8 cellular contexts compared by ENCODE assay signal in genomic region chr2:170928824-170929685, GRCh38. TPM values are rescaled to one million over a fixed set of nuclear protein-coding genes. Genes with fewer than 3 reads are reported as not detected.
A peak's percentile ranks its signal among the peaks of the same experiment; 100 is the strongest.
DNase-seq lines count a peak whose midpoint lies in the region; ATAC-seq and TF ChIP-seq lines count a peak whose summit lies in the region.

Gene GORASP2, plus strand, starts transcription at chr2:170929253. Its CDS starts 88 bp downstream, at chr2:170929341.

- H3K27me3 Mint-ChIP-seq in T-helper 1 cell treated with Interleukin-12 subunit alpha and Interleukin-12 subunit beta and Interleukin-4 antibody, amounts not matched to agents 30 μg/mL and 1 μg/mL, for 36 hours (ENCODE audit: low read depth): no peaks in the 10 kb centered on the region
- H3K27me3 Mint-ChIP-seq in progenitor cell of endocrine pancreas: no peaks in the 10 kb centered on the region

- intact Hi-C loops in left cardiac atrium (cut with DNase I): no loop called here

- peak; percentile 90 for TF ChIP-seq POLR2A in GM15510 (IDR thresholded peaks at IDR 0.05; ENCODE audit: borderline replicate concordance, extremely low read depth, insufficient read length)

- peak; percentile 98 for DNase-seq in NCI-H1694 (lab: John Stamatoyannopoulos, UW)
- peak; percentile 100 for DNase-seq in amniotic stem cell (lab: John Stamatoyannopoulos, UW)
- DNase-seq in left cardiac atrium: peak; percentile 99
- DNase-seq in progenitor cell of endocrine pancreas (ENCODE audit: low spot score, unreplicated experiment): peak; percentile 96
- peak; percentile 99 for DNase-seq in ureter (ENCODE audit: low spot score)

- ATAC-seq in HG02885 (IDR thresholded peaks at IDR 0.05; ENCODE audit: poor library complexity, unreplicated experiment) (peak; percentile 91), left cardiac atrium (peak; percentile 96 to 97)

- H3K4me3 Mint-ChIP-seq in T-helper 1 cell treated with Interleukin-12 subunit alpha and Interleukin-12 subunit beta and Interleukin-4 antibody, amounts not matched to agents 30 μg/mL and 1 μg/mL, for 36 hours: peak within 1 kb of the TSS; percentile 91
- H3K4me3 Mint-ChIP-seq in progenitor cell of endocrine pancreas (ENCODE audit: low read depth): peak within 1 kb of the TSS; percentile 86

- peaks cover 10% of the 10 kb centered on the region for H3K9me3 Mint-ChIP-seq in T-helper 1 cell treated with Interleukin-12 subunit alpha and Interleukin-12 subunit beta and Interleukin-4 antibody, amounts not matched to agents 30 μg/mL and 1 μg/mL, for 36 hours
- H3K9me3 Mint-ChIP-seq in progenitor cell of endocrine pancreas (ENCODE audit: low read depth): no peaks in the 10 kb centered on the region

- H3K4me1 Mint-ChIP-seq in T-helper 1 cell treated with Interleukin-12 subunit alpha and Interleukin-12 subunit beta and Interleukin-4 antibody, amounts not matched to agents 30 μg/mL and 1 μg/mL, for 36 hours (ENCODE audit: low read depth): peaks cover 36% of the 10 kb centered on the region
- peaks cover 29% of the 10 kb centered on the region for H3K4me1 Mint-ChIP-seq in progenitor cell of endocrine pancreas (ENCODE audit: low read depth)

- peak within 1 kb of the TSS; percentile 91 for H3K27ac Mint-ChIP-seq in T-helper 1 cell treated with Interleukin-12 subunit alpha and Interleukin-12 subunit beta and Interleukin-4 antibody, amounts not matched to agents 30 μg/mL and 1 μg/mL, for 36 hours
- H3K27ac Mint-ChIP-seq in progenitor cell of endocrine pancreas: peak within 1 kb of the TSS; percentile 98

- H3K36me3 Mint-ChIP-seq in T-helper 1 cell treated with Interleukin-12 subunit alpha and Interleukin-12 subunit beta and Interleukin-4 antibody, amounts not matched to agents 30 μg/mL and 1 μg/mL, for 36 hours (ENCODE audit: low read depth): peaks cover 8% of the 10 kb centered on the region
- no peaks in the 10 kb centered on the region for H3K36me3 Mint-ChIP-seq in progenitor cell of endocrine pancreas (ENCODE audit: insufficient read depth)

- TF ChIP-seq CTCF in progenitor cell of endocrine pancreas (IDR thresholded peaks at IDR 0.05; ENCODE audit: unreplicated experiment): peak; percentile 97

RNA-seq across cellular contexts. Expression of gene GORASP2, which starts in this region (rescaled TPM):
- total RNA-seq in left cardiac atrium: 10 to 100 TPM; 55.7 to 80.4 TPM
- total RNA-seq in progenitor cell of endocrine pancreas: 64.3 and 66.9 TPM in 2 replicates
- 94.8 TPM for total RNA-seq in ureter

Comparison
In these comparisons a context has a peak if more than half of its experiments do, and no peak if none do; other contexts are left out.
1. Peak in every context shown above with its lines: DNase-seq and ATAC-seq.